27 cellular contexts compared by ENCODE assay signal in the genomic region with DNA sequence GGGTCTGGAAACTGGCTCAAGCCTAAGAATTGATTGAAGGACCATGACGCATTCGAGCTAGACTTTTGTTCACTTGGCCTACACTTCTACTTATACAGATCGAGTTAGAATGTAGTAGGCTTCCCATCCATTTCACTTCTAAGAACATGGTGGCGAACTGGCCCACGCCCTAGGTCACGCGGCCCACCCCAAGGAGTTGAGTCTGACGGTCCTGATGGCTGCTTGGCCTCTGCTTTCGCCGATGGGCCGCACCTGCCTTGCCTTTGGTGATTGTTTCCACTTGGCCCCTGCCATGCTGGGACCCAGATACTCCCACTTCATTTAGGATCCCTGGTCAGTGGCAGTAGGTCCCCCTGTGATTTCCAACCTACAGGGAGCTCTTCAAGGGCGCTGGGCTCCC.
"Had no signal": no experiment of that assay in that cellular context is flagged by ENCODE, and none has a peak within 500 bp of the region (broad histone marks: within the 10 kb centered on the region; RNA-seq: fewer than 3 reads in every experiment).

No MANE protein-coding gene starts in this region.

- H3K27ac ChIP-seq: KMS-11, WERI-Rb-1 had no signal

- H3K36me3 ChIP-seq: WERI-Rb-1 had no signal

- DNase-seq: activated CD4-positive, alpha-beta memory T cell treated with anti-CD3 and anti-CD28 coated beads, Interleukin-2, amount 10 ng/mL, durations not matched to agents 7 days and 5 days; activated CD4-positive, alpha-beta T cell treated with anti-CD3 and anti-CD28 coated beads for 1 hour; activated CD4-positive, alpha-beta T cell treated with anti-CD3 and anti-CD28 coated beads for 48 hours; activated CD4-positive, CD25-positive, alpha-beta regulatory T cell; activated CD8-positive, alpha-beta memory T cell treated with anti-CD3 and anti-CD28 coated beads for 24 hours; activated CD8-positive, alpha-beta memory T cell treated with anti-CD3 and anti-CD28 coated beads, Interleukin-2, amount 10 ng/mL, durations not matched to agents 7 days and 5 days; activated CD8-positive, alpha-beta memory T cell treated with anti-CD3 and anti-CD28 coated beads, Interleukin-2, amount 50 U/mL, for 48 hours; activated effector memory CD4-positive, alpha-beta T cell treated with Interleukin-2 at 50 U/mL for 16 hours; activated naive CD4-positive, alpha-beta T cell treated with anti-CD3 and anti-CD28 coated beads, Interleukin-2, amount 10 ng/mL, durations not matched to agents 7 days and 5 days; activated naive CD8-positive, alpha-beta T cell treated with anti-CD3 and anti-CD28 coated beads, Interleukin-2, amount 50 U/mL, for 24 hours; activated T-cell treated with anti-CD3 and anti-CD28 coated beads, Interleukin-2, amount 50 U/mL, for 48 hours; anterior cingulate cortex; MM.1S; MV-4-11; NCI-H1092; NCI-H1436 treated with DMSO at 0.1 percent for 48 hours; NCI-H1694 treated with DMSO at 0.1 percent for 48 hours; NCI-H2029; NCI-H345; NCI-H524 treated with DMSO at 0.1 percent for 48 hours; SIG-M5; SW 1271; T-helper 1 cell; T1000; WERI-Rb-1 had no signal

- ATAC-seq: activated CD8-positive, alpha-beta memory T cell treated with anti-CD3 and anti-CD28 coated beads, Interleukin-2, amount 10 ng/mL, durations not matched to agents 7 days and 5 days; activated naive CD8-positive, alpha-beta T cell treated with anti-CD3 and anti-CD28 coated beads, Interleukin-2, amount 50 U/mL, for 24 hours; Panc1 had no signal
